Comparison of ENCODE assay signal across 28 cellular contexts in the genomic region with DNA sequence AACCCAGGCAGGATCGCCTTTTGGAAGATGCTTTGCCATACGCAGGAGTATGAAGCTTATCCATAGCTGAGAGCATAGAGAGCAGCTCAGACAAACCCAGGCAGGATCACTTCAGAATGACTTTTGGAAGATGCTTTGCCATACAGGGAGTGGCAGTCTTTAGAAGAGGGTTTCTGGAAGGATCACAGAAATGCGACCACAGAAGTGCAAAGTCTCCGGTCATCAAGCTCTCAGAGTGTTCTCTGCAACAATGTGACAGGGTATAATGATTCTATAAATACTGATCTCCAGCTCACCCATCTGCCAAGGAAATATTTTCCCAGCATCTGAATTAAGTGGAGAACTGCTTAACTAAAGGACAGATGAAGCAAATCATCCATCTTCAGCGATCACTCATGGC.
A peak's percentile ranks its signal among the peaks of the same experiment; 100 is the strongest.
DNase-seq lines count a peak whose midpoint lies in the region; ATAC-seq, FAIRE-seq and TF ChIP-seq lines count a peak whose summit lies in the region.
"Had no signal": no experiment of that assay in that cellular context is flagged by ENCODE, and none has a peak within 500 bp of the region (broad histone marks: within the 10 kb centered on the region; RNA-seq: fewer than 3 reads in every experiment).

No MANE protein-coding gene starts in this region.

- 62 to 75% methylated on average over 4 of the region's 5 CpGs for WGBS in esophagus squamous epithelium, 2 donors

- ATAC-seq in gastrocnemius medialis: peak; percentile 51 to 62
- ATAC-seq in HG03521 (IDR thresholded peaks at IDR 0.05; ENCODE audit: unreplicated experiment): no peak
- ATAC-seq in GM18873 (IDR thresholded peaks at IDR 0.05; ENCODE audit: low FRiP score, unreplicated experiment): no peak
- ATAC-seq in GM21447 (IDR thresholded peaks at IDR 0.05; ENCODE audit: unreplicated experiment): no peak
- ATAC-seq: activated naive CD4-positive, alpha-beta T cell treated with anti-CD3 and anti-CD28 coated beads, Interleukin-2, amount 50 U/mL, for 72 hours; activated T-helper 17 cell treated with anti-CD3 and anti-CD28 coated beads, Interleukin-2, amount 50 U/mL, for 72 hours; effector memory CD8-positive, alpha-beta T cell; GM12878; HCT116; HepG2; stimulated activated naive CD8-positive, alpha-beta T cell treated with anti-CD3 and anti-CD28 coated beads, Interleukin-15, amount 100 ng/mL, for 72 hours had no signal

- in situ Hi-C loops in gastrocnemius medialis (cut with MboI; ENCODE audit: low sequenced_read_pairs in 4 of 4): no loop called here

- no peak for TF ChIP-seq POLR2A in esophagus squamous epithelium (IDR thresholded peaks at IDR 0.05)
- no peak for TF ChIP-seq POLR2A in gastrocnemius medialis (IDR thresholded peaks at IDR 0.05)

- H3K36me3 ChIP-seq in esophagus squamous epithelium: no peaks in the 10 kb centered on the region
- no peaks in the 10 kb centered on the region for H3K36me3 ChIP-seq in gastrocnemius medialis
- H3K36me3 ChIP-seq: BLaER1 had no signal

- H3K9me3 ChIP-seq in esophagus squamous epithelium: no peaks in the 10 kb centered on the region
- no peaks in the 10 kb centered on the region for H3K9me3 ChIP-seq in gastrocnemius medialis

- no peaks in the 10 kb centered on the region for H3K27me3 ChIP-seq in esophagus squamous epithelium
- H3K27me3 ChIP-seq in gastrocnemius medialis: no peaks in the 10 kb centered on the region
- H3K27me3 ChIP-seq: BLaER1 had no signal

- H3K4me1 ChIP-seq in esophagus squamous epithelium: no peaks in the 10 kb centered on the region
- peaks cover 20 to 29% of the 10 kb centered on the region in 2 donors for H3K4me1 ChIP-seq in gastrocnemius medialis
- H3K4me1 ChIP-seq: BLaER1, parathyroid adenoma had no signal

- intact Hi-C loops in esophagus squamous epithelium (cut with DNase I): no loop called here
- intact Hi-C loops in gastrocnemius medialis (cut with DNase I; ENCODE audit: low total_unique reads): loop anchor here (5.0 to 10.0 kb wide), 2 partner anchors 76 to 383 kb away; no protein-coding TSS in a partner anchor

- no peak overlapping the region for H3K4me3 ChIP-seq in esophagus squamous epithelium
- peak overlapping the region in 1 of 4 donors; percentile 2 for H3K4me3 ChIP-seq in gastrocnemius medialis
- H3K4me3 ChIP-seq: BLaER1, GM12878 had no signal

- DNase-seq in D721Med (ENCODE audit: insufficient read length, low spot score) (no peak), NCI-H524 (lab: John Stamatoyannopoulos, UW) (peak; percentile 57 to 81), esophagus squamous epithelium (lab: John Stamatoyannopoulos, UW) (no peak), gastrocnemius medialis (no peak), NCI-H226 (no peak)
- DNase-seq: ACHN; activated B cell treated with CpG ODN at 0.5 μM for 24 hours; activated CD4-positive, alpha-beta T cell treated with anti-CD3 and anti-CD28 coated beads, Interleukin-2, amount 50 U/mL, for 48 hours; activated CD8-positive, alpha-beta memory T cell treated with anti-CD3 and anti-CD28 coated beads, Interleukin-2, amount 50 U/mL, for 48 hours; DMS79 treated with DMSO at 0.1 percent for 48 hours; effector memory CD8-positive, alpha-beta T cell; foreskin melanocyte; Kasumi-1; NCI-H2029; nephron progenitor cell; stimulated activated naive CD8-positive, alpha-beta T cell treated with anti-CD3 and anti-CD28 coated beads, Interleukin-15, amount 100 ng/mL, for 72 hours had no signal

- no peak for TF ChIP-seq CTCF in D721Med (IDR thresholded peaks at IDR 0.05; ENCODE audit: insufficient read depth, missing control alignments)
- TF ChIP-seq CTCF in esophagus squamous epithelium (IDR thresholded peaks at IDR 0.05): no peak
- TF ChIP-seq CTCF in gastrocnemius medialis (IDR thresholded peaks at IDR 0.05 in 4 of 5, conservative IDR thresholded peaks at IDR 0.05 in 1 of 5): no peak

- peak overlapping the region in 3 of 4 donors; percentile 20 to 66 (median 59) for H3K27ac ChIP-seq in esophagus squamous epithelium
- H3K27ac ChIP-seq in gastrocnemius medialis: peak overlapping the region; percentile 75 to 84 (median 78)
- H3K27ac ChIP-seq: BLaER1, parathyroid adenoma had no signal

- FAIRE-seq in D721Med (lab: Jason Lieb, UNC): peak; percentile 81
- FAIRE-seq: astrocyte, GM12878, HepG2, islet of Langerhans had no signal

Comparison
In these comparisons a context has a peak if more than half of its experiments do, and no peak if none do; other contexts are left out.
1. DNase-seq: peak in NCI-H524 (2 of 2); none in D721Med (single experiment), esophagus squamous epithelium (single experiment), gastrocnemius medialis (0 of 2) and NCI-H226 (single experiment).
2. ATAC-seq: peak in gastrocnemius medialis (2 of 2); none in HG03521 (single experiment), GM18873 (single experiment) and GM21447 (single experiment).